In genomic region chr13:95112883-95113282, GRCh38 we compare ENCODE assay signal across 17 cellular contexts.
"Had no signal": no experiment of that assay in that cellular context is flagged by ENCODE, and none has a peak within 500 bp of the region (broad histone marks: within the 10 kb centered on the region; RNA-seq: fewer than 3 reads in every experiment).

No MANE protein-coding gene starts in this region.

- DNase-seq: activated CD4-positive, alpha-beta T cell treated with anti-CD3 and anti-CD28 coated beads for 4 hours; activated CD8-positive, alpha-beta memory T cell treated with anti-CD3 and anti-CD28 coated beads, Interleukin-2, amount 50 U/mL, for 4 hours; activated CD8-positive, alpha-beta T cell treated with anti-CD3 and anti-CD28 coated beads for 36 hours; activated naive CD4-positive, alpha-beta T cell treated with anti-CD3 and anti-CD28 coated beads, Interleukin-2, amount 50 U/mL, for 16 hours; activated naive CD8-positive, alpha-beta T cell treated with anti-CD3 and anti-CD28 coated beads, Interleukin-2, amount 10 ng/mL, durations not matched to agents 7 days and 5 days; adrenal gland; anterior cingulate cortex; MM.1S; NCI-H1105 treated with DMSO at 0.1 percent for 48 hours; NCI-H1436 treated with DMSO at 0.1 percent for 48 hours; NCI-H187; NCI-H2081; NCI-H446; NCI-H524; SIG-M5; T-helper 1 cell had no signal

- H3K27ac Mint-ChIP-seq: activated CD8-positive, alpha-beta T cell treated with anti-CD3 and anti-CD28 coated beads for 36 hours; activated naive CD8-positive, alpha-beta T cell treated with anti-CD3 and anti-CD28 coated beads, Interleukin-2, amount 10 ng/mL, durations not matched to agents 7 days and 5 days had no signal

- H3K4me1 ChIP-seq: adrenal gland had no signal

- ATAC-seq: activated CD4-positive, CD25-positive, alpha-beta regulatory T cell treated with anti-CD3 and anti-CD28 coated beads, Interleukin-2, amount 50 U/mL, for 24 hours; activated CD8-positive, alpha-beta T cell treated with anti-CD3 and anti-CD28 coated beads for 36 hours had no signal

- H3K9me3 Mint-ChIP-seq: activated CD8-positive, alpha-beta T cell treated with anti-CD3 and anti-CD28 coated beads for 36 hours; activated naive CD8-positive, alpha-beta T cell treated with anti-CD3 and anti-CD28 coated beads, Interleukin-2, amount 10 ng/mL, durations not matched to agents 7 days and 5 days had no signal

- H3K4me3 ChIP-seq: adrenal gland had no signal

- H3K27me3 Mint-ChIP-seq: activated CD8-positive, alpha-beta T cell treated with anti-CD3 and anti-CD28 coated beads for 36 hours; activated naive CD8-positive, alpha-beta T cell treated with anti-CD3 and anti-CD28 coated beads, Interleukin-2, amount 10 ng/mL, durations not matched to agents 7 days and 5 days had no signal

- H3K36me3 ChIP-seq: adrenal gland had no signal

- H3K4me3 Mint-ChIP-seq: activated CD8-positive, alpha-beta T cell treated with anti-CD3 and anti-CD28 coated beads for 36 hours; activated naive CD8-positive, alpha-beta T cell treated with anti-CD3 and anti-CD28 coated beads, Interleukin-2, amount 10 ng/mL, durations not matched to agents 7 days and 5 days had no signal

- H3K27ac ChIP-seq: adrenal gland had no signal

- H3K27me3 ChIP-seq: adrenal gland had no signal

- H3K9me3 ChIP-seq: adrenal gland had no signal
